Comparison of ENCODE assay signal across 8 cellular contexts in the genomic region with DNA sequence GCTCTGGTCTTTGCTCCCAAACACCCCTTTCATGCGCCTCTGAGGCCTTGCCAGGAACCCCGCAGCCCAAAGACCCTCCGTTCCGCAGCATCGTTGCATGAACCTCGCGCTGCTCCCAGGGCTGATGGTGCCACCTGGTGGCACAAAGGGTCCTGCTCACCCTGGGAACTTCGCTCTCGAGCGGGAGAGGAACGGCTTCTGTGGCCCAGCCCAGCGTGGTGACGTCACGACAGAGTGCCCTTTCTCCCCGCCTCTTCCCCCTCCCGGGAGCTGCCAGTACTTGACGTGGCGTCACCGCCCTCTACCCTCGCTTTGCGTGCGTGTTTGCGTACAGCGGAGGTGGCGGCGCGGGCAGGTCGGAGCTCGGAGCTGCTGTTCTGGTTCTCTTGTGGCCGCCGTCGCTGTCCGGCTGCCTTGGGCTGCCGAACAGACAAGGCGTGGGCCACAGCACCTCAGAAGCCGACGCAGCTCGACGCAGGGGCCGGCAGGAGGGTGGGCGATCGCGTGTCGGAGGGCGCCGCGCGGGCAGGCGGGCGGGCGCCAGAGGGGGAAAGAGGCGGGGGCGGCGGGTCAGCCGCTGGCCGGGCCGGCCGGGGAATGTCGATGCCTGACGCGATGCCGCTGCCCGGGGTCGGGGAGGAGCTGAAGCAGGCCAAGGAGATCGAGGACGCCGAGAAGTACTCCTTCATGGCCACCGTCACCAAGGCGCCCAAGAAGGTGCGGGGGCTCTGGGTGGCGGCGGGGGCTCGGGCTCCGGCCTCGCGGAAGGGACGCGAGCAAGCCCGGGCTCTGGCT. TPM values are rescaled to one million over a fixed set of nuclear protein-coding genes. Genes with fewer than 3 reads are reported as not detected.
DNase-seq lines count a peak whose midpoint lies in the region; ATAC-seq and TF ChIP-seq lines count a peak whose summit lies in the region.

TSS of gene AHCYL1 (plus strand) at position 310 of the 795 bp plus-strand sequence. CDS start at position 598, 288 bp downstream.

- H3K27me3 Mint-ChIP-seq in T-helper 2 cell treated with Interferon-gamma antibody and Interleukin-4, amounts not matched to agents 5 μg/mL and 100 μg/mL, for 36 hours (ENCODE audit: low read depth), result peaks cover 2% of the 10 kb centered on the region

- peaks cover 38% of the 10 kb centered on the region for H3K4me1 Mint-ChIP-seq in T-helper 2 cell treated with Interferon-gamma antibody and Interleukin-4, amounts not matched to agents 5 μg/mL and 100 μg/mL, for 36 hours (ENCODE audit: low read depth)

- TF ChIP-seq POLR2A in GM18505 (IDR thresholded peaks at IDR 0.05; ENCODE audit: borderline replicate concordance, extremely low read depth, insufficient read depth, insufficient read length) (peak; percentile 88), vagina (IDR thresholded peaks at IDR 0.05) (peak; percentile 88 to 98)

- H3K4me3 Mint-ChIP-seq in T-helper 2 cell treated with Interferon-gamma antibody and Interleukin-4, amounts not matched to agents 5 μg/mL and 100 μg/mL, for 36 hours, result peak within 1 kb of the TSS; percentile 93

- under 1% methylated on average over 79 of the region's 79 CpGs for WGBS in right cardiac atrium

- intact Hi-C loops in ascending aorta (cut with DNase I), result loop anchor here (1.0 to 5.0 kb wide), 5 partner anchors 74 to 436 kb away; partner anchors contain the start of genes CSF1 and GNAI3
- intact Hi-C loops in right cardiac atrium (cut with DNase I), result loop anchor here (2.0 to 10.0 kb wide), 9 partner anchors 72 to 440 kb away; partner anchors contain the start of genes GNAI3 (in 2 of the 4) and CSF1 (in 1 of the 4)
- intact Hi-C loops in vagina (cut with DNase I), result loop anchor here (2.0 to 10.0 kb wide), 5 partner anchors 72 to 437 kb away; partner anchors contain the start of genes CSF1 and GNAI3

- H3K9me3 Mint-ChIP-seq in T-helper 2 cell treated with Interferon-gamma antibody and Interleukin-4, amounts not matched to agents 5 μg/mL and 100 μg/mL, for 36 hours, result no peaks in the 10 kb centered on the region

- H3K4me1 ChIP-seq in ascending aorta (peaks cover 10 to 12% of the 10 kb centered on the region in 2 donors), right cardiac atrium (ENCODE audit: control insufficient read depth, insufficient read depth, low read length) (peaks cover 9% of the 10 kb centered on the region), vagina (peaks cover 75% of the 10 kb centered on the region)

- ATAC-seq in GM18505 (IDR thresholded peaks at IDR 0.05; ENCODE audit: unreplicated experiment), result peak; percentile 96
- ATAC-seq in HG02973 (IDR thresholded peaks at IDR 0.05; ENCODE audit: unreplicated experiment), result peak; percentile 96
- peak; percentile 97 to 98 for ATAC-seq in right cardiac atrium

- H3K9me3 ChIP-seq in ascending aorta, result no peaks in the 10 kb centered on the region
- H3K9me3 ChIP-seq in right cardiac atrium (ENCODE audit: control insufficient read depth, low read length), result no peaks in the 10 kb centered on the region
- H3K9me3 ChIP-seq in vagina, result no peaks in the 10 kb centered on the region

- peaks cover 6% of the 10 kb centered on the region for H3K36me3 Mint-ChIP-seq in T-helper 2 cell treated with Interferon-gamma antibody and Interleukin-4, amounts not matched to agents 5 μg/mL and 100 μg/mL, for 36 hours (ENCODE audit: low read depth)

- H3K36me3 ChIP-seq in ascending aorta (no peaks in the 10 kb centered on the region), vagina (no peaks in the 10 kb centered on the region)

- no peaks in the 10 kb centered on the region for H3K27me3 ChIP-seq in ascending aorta
- H3K27me3 ChIP-seq in right cardiac atrium (ENCODE audit: control insufficient read depth, insufficient read depth), result no peaks in the 10 kb centered on the region
- no peaks in the 10 kb centered on the region for H3K27me3 ChIP-seq in vagina

- peak within 1 kb of the TSS; percentile 96 for H3K27ac Mint-ChIP-seq in T-helper 2 cell treated with Interferon-gamma antibody and Interleukin-4, amounts not matched to agents 5 μg/mL and 100 μg/mL, for 36 hours

- DNase-seq in NCI-H1930 (lab: John Stamatoyannopoulos, UW), result peak; percentile 97 to 98
- peak; percentile 99 for DNase-seq in T-helper 2 cell treated with Interferon-gamma antibody and Interleukin-4, amounts not matched to agents 5 μg/mL and 100 μg/mL, for 36 hours (ENCODE audit: low spot score)
- DNase-seq in ascending aorta (ENCODE audit: low spot score in 2 of 2), result peak; percentile 95 to 100
- peak; percentile 100 for DNase-seq in right cardiac atrium
- DNase-seq in putamen (ENCODE audit: low spot score), result peak; percentile 100
- DNase-seq in vagina (ENCODE audit: extremely low spot score in 2 of 2), result peak; percentile 99

- peak within 1 kb of the TSS; percentile 97 to 98 for H3K27ac ChIP-seq in ascending aorta
- peak within 1 kb of the TSS; percentile 94 for H3K27ac ChIP-seq in right cardiac atrium (ENCODE audit: low read length)
- peak within 1 kb of the TSS; percentile 97 for H3K27ac ChIP-seq in vagina

- peak within 1 kb of the TSS; percentile 77 to 81 for H3K4me3 ChIP-seq in ascending aorta
- peak within 1 kb of the TSS; percentile 66 for H3K4me3 ChIP-seq in right cardiac atrium (ENCODE audit: low read length)
- H3K4me3 ChIP-seq in vagina, result peak within 1 kb of the TSS; percentile 91 to 94

- peak; percentile 98 to 99 (median 98) for TF ChIP-seq CTCF in ascending aorta (IDR thresholded peaks at IDR 0.05)
- TF ChIP-seq CTCF in vagina (IDR thresholded peaks at IDR 0.05), result peak; percentile 97 to 100 (median 99)

RNA-seq across cellular contexts. Expression of gene AHCYL1, which starts in this region (rescaled TPM):
- total RNA-seq in ascending aorta, result 49.1 TPM
- total RNA-seq in right cardiac atrium, result 10 to 100 TPM; 37.4 to 49.6 (median 43.8) TPM
- 27.7 TPM for polyA plus RNA-seq in right cardiac atrium
- 75.6 TPM for total RNA-seq in vagina

Comparison
In these comparisons a context has a peak if more than half of its experiments do, and no peak if none do; other contexts are left out.
1. Peak in every context shown above with its lines: DNase-seq, ATAC-seq, H3K4me3 ChIP-seq and H3K27ac ChIP-seq.